ENCODE assay signal across 16 cellular contexts in the genomic region with DNA sequence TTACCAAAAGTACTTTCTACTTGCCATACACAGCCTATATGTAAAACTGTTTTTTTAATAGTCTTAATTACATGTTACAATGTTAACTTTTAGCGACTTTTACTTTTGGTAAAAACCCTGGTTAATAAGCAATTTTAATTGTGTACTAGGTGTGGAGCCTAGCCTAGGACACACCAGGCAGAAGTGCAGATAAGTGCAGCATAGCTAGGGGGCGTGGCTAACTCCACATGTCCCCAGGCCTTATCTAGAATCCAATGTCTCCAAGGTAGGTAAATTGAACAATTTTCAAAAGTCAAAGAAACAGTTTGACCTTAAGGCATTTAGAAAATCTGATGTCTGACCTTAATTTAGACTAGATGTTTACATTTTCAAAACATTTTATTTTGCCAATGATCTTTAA.
DNase-seq lines count a peak whose midpoint lies in the region; ATAC-seq and TF ChIP-seq lines count a peak whose summit lies in the region.
"Had no signal": no experiment of that assay in that cellular context is flagged by ENCODE, and none has a peak within 500 bp of the region (broad histone marks: within the 10 kb centered on the region; RNA-seq: fewer than 3 reads in every experiment).

No MANE protein-coding gene starts in this region.

- no peaks in the 10 kb centered on the region for H3K4me1 Mint-ChIP-seq in osteocyte (ENCODE audit: unreplicated experiment)
- H3K4me1 Mint-ChIP-seq: CD4-positive, CD25-positive, alpha-beta regulatory T cell had no signal

- no peak overlapping the region for H3K27ac Mint-ChIP-seq in osteocyte (ENCODE audit: unreplicated experiment)
- H3K27ac Mint-ChIP-seq: CD4-positive, CD25-positive, alpha-beta regulatory T cell; H9 had no signal

- no peak overlapping the region for H3K4me3 ChIP-seq in thyroid gland (replicated peaks in 1 of 3)
- H3K4me3 ChIP-seq: BLaER1 treated with 17β-estradiol and CSF1 and Interleukin-3, amounts not matched to agents 10 nM and 100 nM; GM12878 had no signal

- H3K36me3 ChIP-seq in thyroid gland, result no peaks in the 10 kb centered on the region
- H3K36me3 ChIP-seq: BLaER1 treated with 17β-estradiol and CSF1 and Interleukin-3, amounts not matched to agents 10 nM and 100 nM had no signal

- intact Hi-C loops in thyroid gland (cut with DNase I), result no loop called here

- peak; percentile 8 for DNase-seq in NCI-H748 (lab: John Stamatoyannopoulos, UW; ENCODE audit: unreplicated experiment)
- DNase-seq in NCI-H748 treated with DMSO at 0.1 percent for 48 hours (lab: John Stamatoyannopoulos, UW), result no peak
- peak; percentile 16 for DNase-seq in OCI-M1 (lab: John Stamatoyannopoulos, UW)
- DNase-seq in left lobe of liver (ENCODE audit: low spot score), result peak; percentile 58
- DNase-seq in thyroid gland, result peak in 1 of 2 donors; percentile 11
- DNase-seq in UCSD-AML1 (lab: John Stamatoyannopoulos, UW; ENCODE audit: unreplicated experiment), result no peak
- no peak for DNase-seq in osteocyte (ENCODE audit: extremely low spot score, unreplicated experiment)
- DNase-seq: 8988T; AML-193; CD4-positive, CD25-positive, alpha-beta regulatory T cell; DMS79; GOT3; H9 had no signal

- H3K36me3 Mint-ChIP-seq in osteocyte (ENCODE audit: unreplicated experiment), result no peaks in the 10 kb centered on the region
- H3K36me3 Mint-ChIP-seq: CD4-positive, CD25-positive, alpha-beta regulatory T cell had no signal

- no peaks in the 10 kb centered on the region for H3K9me3 ChIP-seq in thyroid gland

- WGBS in thyroid gland, 2 donors, result 89 to 96% methylated on average over 2 of the region's 2 CpGs

- peaks cover 17 to 21% of the 10 kb centered on the region in 2 donors for H3K4me1 ChIP-seq in thyroid gland
- H3K4me1 ChIP-seq: BLaER1 treated with 17β-estradiol and CSF1 and Interleukin-3, amounts not matched to agents 10 nM and 100 nM had no signal

- peaks cover 9% of the 10 kb centered on the region for H3K9me3 Mint-ChIP-seq in osteocyte (ENCODE audit: unreplicated experiment)

- no peak for TF ChIP-seq POLR2A in thyroid gland (IDR thresholded peaks at IDR 0.05)

- H3K27me3 Mint-ChIP-seq in osteocyte (ENCODE audit: unreplicated experiment), result no peaks in the 10 kb centered on the region
- H3K27me3 Mint-ChIP-seq: CD4-positive, CD25-positive, alpha-beta regulatory T cell had no signal

- no peak overlapping the region for H3K4me3 Mint-ChIP-seq in osteocyte (ENCODE audit: unreplicated experiment)
- H3K4me3 Mint-ChIP-seq: CD4-positive, CD25-positive, alpha-beta regulatory T cell; H9 had no signal

- H3K27me3 ChIP-seq in thyroid gland, result no peaks in the 10 kb centered on the region
- H3K27me3 ChIP-seq: BLaER1 treated with 17β-estradiol and CSF1 and Interleukin-3, amounts not matched to agents 10 nM and 100 nM had no signal

- TF ChIP-seq CTCF in thyroid gland (IDR thresholded peaks at IDR 0.05) (no peak), osteocyte (IDR thresholded peaks at IDR 0.05) (no peak)

- peak overlapping the region; percentile 66 to 92 (median 80) for H3K27ac ChIP-seq in thyroid gland
- H3K27ac ChIP-seq: BLaER1 treated with 17β-estradiol and CSF1 and Interleukin-3, amounts not matched to agents 10 nM and 100 nM had no signal

- peak; percentile 73 for ATAC-seq in left lobe of liver
- no peak for ATAC-seq in GM18861 (IDR thresholded peaks at IDR 0.05; ENCODE audit: unreplicated experiment)
- ATAC-seq: GM12878 had no signal

Comparison
In these comparisons a context has a peak if more than half of its experiments do, and no peak if none do; other contexts are left out.
1. DNase-seq: peak in NCI-H748 (single experiment), OCI-M1 (single experiment) and left lobe of liver (single experiment); none in NCI-H748 treated with DMSO at 0.1 percent for 48 hours (single experiment), UCSD-AML1 (single experiment) and osteocyte (single experiment).